1 cellular context compared by ENCODE assay signal in genomic region chr10:124242791-124243190, GRCh38.
TF ChIP-seq lines count a peak whose summit lies in the region.

No MANE protein-coding gene starts in this region.

TF ChIP-seq in H1, 55 proteins besides CTCF, POLR2A, EP300 and RAD21 (continued from another document):
- TF ChIP-seq EGR1 (IDR thresholded peaks at IDR 0.05; ENCODE audit: borderline replicate concordance, low read depth, low read length): no peak
- TF ChIP-seq SP2 (IDR thresholded peaks at IDR 0.05; ENCODE audit: low read length): no peak
- no peak for TF ChIP-seq SUZ12 (IDR thresholded peaks at IDR 0.05; ENCODE audit: low read length)
- no peak for TF ChIP-seq EZH2 (IDR thresholded peaks at IDR 0.05; ENCODE audit: low read depth, low read length, severe bottlenecking)
- no peak for TF ChIP-seq HDAC2 (IDR thresholded peaks at IDR 0.05; ENCODE audit: borderline replicate concordance in 1 of 2, low read depth in 2 of 2, low read length in 2 of 2)
- TF ChIP-seq YY1 (IDR thresholded peaks at IDR 0.05; ENCODE audit: low read depth, low read length): no peak
- TF ChIP-seq JUND (IDR thresholded peaks at IDR 0.05; ENCODE audit: low read length): no peak
